In the genomic region with DNA sequence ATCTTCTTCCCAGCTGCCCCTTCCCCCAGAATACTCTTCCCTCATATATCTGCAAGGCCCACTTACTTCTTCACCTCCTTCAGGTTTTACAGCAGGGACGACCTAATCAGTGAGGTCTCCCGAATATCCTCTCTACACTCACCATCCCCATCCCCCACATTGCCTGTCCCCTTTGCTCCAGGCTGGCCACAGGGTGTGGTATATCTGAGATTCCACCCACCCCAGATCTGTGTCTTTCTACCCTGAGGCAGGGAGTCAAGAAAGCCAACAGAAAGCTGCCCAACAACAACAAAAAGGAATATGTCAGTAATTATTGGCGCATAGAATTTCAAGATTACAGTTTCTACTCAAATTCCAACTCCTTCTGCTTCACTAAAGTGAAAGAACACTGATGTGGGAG, we compare ENCODE assay signal across 16 cellular contexts. TPM values are rescaled to one million over a fixed set of nuclear protein-coding genes. Genes with fewer than 3 reads are reported as not detected.
"Had no signal": no experiment of that assay in that cellular context is flagged by ENCODE, and none has a peak within 500 bp of the region (broad histone marks: within the 10 kb centered on the region; RNA-seq: fewer than 3 reads in every experiment).

No MANE protein-coding gene starts in this region.

- H3K27ac ChIP-seq: body of pancreas had no signal

- H3K27me3 ChIP-seq: body of pancreas had no signal

- DNase-seq: activated CD4-positive, alpha-beta memory T cell treated with anti-CD3 and anti-CD28 coated beads for 36 hours; activated naive CD8-positive, alpha-beta T cell treated with anti-CD3 and anti-CD28 coated beads, Interleukin-2, amount 50 U/mL, for 24 hours; activated T-cell treated with anti-CD3 and anti-CD28 coated beads, Interleukin-2, amount 50 U/mL, for 72 hours; body of pancreas; cortex of kidney; effector memory CD4-positive, alpha-beta T cell; hippocampal formation; kidney glomerular epithelial cell; naive B cell; nucleus accumbens; stimulated activated CD4-positive, alpha-beta T cell treated with anti-CD3 and anti-CD28 coated beads, Interleukin-4, amount 100 ng/mL, for 1 hour; T-helper 2 cell had no signal

- ATAC-seq: activated naive CD8-positive, alpha-beta T cell treated with anti-CD3 and anti-CD28 coated beads, Interleukin-2, amount 50 U/mL, for 24 hours; activated T-cell treated with anti-CD3 and anti-CD28 coated beads, Interleukin-2, amount 50 U/mL, for 72 hours; body of pancreas had no signal

- H3K4me3 ChIP-seq: body of pancreas had no signal

- H3K4me1 ChIP-seq: body of pancreas had no signal

- H3K9me3 ChIP-seq: body of pancreas had no signal

RNA-seq across cellular contexts. Expression of gene OPRD1, which starts 30.0 kb away (rescaled TPM):
- total RNA-seq: activated CD4-positive, alpha-beta memory T cell treated with anti-CD3 and anti-CD28 coated beads for 36 hours; activated T-cell treated with anti-CD3 and anti-CD28 coated beads, Interleukin-2, amount 50 U/mL, for 72 hours; epithelial cell of proximal tubule; liver; mesenteric fat pad; pulmonary artery endothelial cell had no signal
